Comparison of ENCODE assay signal across 2 cellular contexts in the genomic region with DNA sequence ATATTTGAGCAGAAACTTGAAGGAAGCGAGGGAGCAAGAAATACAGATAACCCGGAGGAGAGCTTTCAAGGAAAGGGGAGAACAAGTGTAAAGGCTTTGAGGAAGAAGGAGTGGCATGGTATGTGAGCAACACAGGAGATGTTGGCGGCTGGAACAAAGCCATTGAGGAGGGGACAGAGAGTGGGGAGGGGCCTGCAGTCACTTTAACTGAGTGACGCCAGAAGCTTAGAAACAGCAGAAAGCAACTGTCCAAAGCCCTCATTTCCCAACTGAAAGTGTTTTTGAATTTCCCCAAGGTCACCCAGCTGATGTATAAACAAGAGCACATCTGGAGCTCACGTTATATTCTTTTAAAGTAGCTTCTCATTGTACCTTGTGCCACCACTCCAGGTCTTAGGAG.
TF ChIP-seq lines count a peak whose summit lies in the region.

No MANE protein-coding gene starts in this region.

TF ChIP-seq in GM23338, 12 proteins besides CTCF, POLR2A, EP300 and RAD21 (continued from another document):
- TF ChIP-seq, protein P1, sequence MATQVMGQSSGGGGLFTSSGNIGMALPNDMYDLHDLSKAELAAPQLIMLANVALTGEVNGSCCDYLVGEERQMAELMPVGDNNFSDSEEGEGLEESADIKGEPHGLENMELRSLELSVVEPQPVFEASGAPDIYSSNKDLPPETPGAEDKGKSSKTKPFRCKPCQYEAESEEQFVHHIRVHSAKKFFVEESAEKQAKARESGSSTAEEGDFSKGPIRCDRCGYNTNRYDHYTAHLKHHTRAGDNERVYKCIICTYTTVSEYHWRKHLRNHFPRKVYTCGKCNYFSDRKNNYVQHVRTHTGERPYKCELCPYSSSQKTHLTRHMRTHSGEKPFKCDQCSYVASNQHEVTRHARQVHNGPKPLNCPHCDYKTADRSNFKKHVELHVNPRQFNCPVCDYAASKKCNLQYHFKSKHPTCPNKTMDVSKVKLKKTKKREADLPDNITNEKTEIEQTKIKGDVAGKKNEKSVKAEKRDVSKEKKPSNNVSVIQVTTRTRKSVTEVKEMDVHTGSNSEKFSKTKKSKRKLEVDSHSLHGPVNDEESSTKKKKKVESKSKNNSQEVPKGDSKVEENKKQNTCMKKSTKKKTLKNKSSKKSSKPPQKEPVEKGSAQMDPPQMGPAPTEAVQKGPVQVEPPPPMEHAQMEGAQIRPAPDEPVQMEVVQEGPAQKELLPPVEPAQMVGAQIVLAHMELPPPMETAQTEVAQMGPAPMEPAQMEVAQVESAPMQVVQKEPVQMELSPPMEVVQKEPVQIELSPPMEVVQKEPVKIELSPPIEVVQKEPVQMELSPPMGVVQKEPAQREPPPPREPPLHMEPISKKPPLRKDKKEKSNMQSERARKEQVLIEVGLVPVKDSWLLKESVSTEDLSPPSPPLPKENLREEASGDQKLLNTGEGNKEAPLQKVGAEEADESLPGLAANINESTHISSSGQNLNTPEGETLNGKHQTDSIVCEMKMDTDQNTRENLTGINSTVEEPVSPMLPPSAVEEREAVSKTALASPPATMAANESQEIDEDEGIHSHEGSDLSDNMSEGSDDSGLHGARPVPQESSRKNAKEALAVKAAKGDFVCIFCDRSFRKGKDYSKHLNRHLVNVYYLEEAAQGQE (IDR thresholded peaks at IDR 0.05; ENCODE audit: unreplicated experiment), result no peak
- TF ChIP-seq NANOG (IDR thresholded peaks at IDR 0.05; ENCODE audit: borderline replicate concordance), result no peak
- no peak for TF ChIP-seq ZNF331 (CRISPR knock-in tag; IDR thresholded peaks at IDR 0.05; ENCODE audit: low read depth)
- TF ChIP-seq, protein P2, sequence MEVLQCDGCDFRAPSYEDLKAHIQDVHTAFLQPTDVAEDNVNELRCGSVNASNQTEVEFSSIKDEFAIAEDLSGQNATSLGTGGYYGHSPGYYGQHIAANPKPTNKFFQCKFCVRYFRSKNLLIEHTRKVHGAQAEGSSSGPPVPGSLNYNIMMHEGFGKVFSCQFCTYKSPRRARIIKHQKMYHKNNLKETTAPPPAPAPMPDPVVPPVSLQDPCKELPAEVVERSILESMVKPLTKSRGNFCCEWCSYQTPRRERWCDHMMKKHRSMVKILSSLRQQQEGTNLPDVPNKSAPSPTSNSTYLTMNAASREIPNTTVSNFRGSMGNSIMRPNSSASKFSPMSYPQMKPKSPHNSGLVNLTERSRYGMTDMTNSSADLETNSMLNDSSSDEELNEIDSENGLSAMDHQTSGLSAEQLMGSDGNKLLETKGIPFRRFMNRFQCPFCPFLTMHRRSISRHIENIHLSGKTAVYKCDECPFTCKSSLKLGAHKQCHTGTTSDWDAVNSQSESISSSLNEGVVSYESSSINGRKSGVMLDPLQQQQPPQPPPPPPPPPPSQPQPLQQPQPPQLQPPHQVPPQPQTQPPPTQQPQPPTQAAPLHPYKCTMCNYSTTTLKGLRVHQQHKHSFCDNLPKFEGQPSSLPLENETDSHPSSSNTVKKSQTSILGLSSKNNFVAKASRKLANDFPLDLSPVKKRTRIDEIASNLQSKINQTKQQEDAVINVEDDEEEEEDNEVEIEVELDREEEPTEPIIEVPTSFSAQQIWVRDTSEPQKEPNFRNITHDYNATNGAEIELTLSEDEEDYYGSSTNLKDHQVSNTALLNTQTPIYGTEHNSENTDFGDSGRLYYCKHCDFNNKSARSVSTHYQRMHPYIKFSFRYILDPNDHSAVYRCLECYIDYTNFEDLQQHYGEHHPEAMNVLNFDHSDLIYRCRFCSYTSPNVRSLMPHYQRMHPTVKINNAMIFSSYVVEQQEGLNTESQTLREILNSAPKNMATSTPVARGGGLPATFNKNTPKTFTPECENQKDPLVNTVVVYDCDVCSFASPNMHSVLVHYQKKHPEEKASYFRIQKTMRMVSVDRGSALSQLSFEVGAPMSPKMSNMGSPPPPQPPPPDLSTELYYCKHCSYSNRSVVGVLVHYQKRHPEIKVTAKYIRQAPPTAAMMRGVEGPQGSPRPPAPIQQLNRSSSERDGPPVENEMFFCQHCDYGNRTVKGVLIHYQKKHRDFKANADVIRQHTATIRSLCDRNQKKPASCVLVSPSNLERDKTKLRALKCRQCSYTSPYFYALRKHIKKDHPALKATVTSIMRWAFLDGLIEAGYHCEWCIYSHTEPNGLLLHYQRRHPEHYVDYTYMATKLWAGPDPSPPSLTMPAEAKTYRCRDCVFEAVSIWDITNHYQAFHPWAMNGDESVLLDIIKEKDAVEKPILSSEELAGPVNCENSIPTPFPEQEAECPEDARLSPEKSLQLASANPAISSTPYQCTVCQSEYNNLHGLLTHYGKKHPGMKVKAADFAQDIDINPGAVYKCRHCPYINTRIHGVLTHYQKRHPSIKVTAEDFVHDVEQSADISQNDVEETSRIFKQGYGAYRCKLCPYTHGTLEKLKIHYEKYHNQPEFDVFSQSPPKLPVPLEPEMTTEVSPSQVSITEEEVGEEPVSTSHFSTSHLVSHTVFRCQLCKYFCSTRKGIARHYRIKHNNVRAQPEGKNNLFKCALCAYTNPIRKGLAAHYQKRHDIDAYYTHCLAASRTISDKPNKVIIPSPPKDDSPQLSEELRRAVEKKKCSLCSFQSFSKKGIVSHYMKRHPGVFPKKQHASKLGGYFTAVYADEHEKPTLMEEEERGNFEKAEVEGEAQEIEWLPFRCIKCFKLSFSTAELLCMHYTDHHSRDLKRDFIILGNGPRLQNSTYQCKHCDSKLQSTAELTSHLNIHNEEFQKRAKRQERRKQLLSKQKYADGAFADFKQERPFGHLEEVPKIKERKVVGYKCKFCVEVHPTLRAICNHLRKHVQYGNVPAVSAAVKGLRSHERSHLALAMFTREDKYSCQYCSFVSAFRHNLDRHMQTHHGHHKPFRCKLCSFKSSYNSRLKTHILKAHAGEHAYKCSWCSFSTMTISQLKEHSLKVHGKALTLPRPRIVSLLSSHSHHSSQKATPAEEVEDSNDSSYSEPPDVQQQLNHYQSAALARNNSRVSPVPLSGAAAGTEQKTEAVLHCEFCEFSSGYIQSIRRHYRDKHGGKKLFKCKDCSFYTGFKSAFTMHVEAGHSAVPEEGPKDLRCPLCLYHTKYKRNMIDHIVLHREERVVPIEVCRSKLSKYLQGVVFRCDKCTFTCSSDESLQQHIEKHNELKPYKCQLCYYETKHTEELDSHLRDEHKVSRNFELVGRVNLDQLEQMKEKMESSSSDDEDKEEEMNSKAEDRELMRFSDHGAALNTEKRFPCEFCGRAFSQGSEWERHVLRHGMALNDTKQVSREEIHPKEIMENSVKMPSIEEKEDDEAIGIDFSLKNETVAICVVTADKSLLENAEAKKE (CRISPR knock-in tag; IDR thresholded peaks at IDR 0.05), result no peak
- TF ChIP-seq ZNF114 (CRISPR knock-in tag; IDR thresholded peaks at IDR 0.05), result no peak
- no peak for TF ChIP-seq EZH2phosphoT487 (IDR thresholded peaks at IDR 0.05; ENCODE audit: unreplicated experiment)
- no peak for TF ChIP-seq CREB1 (CRISPR knock-in tag; IDR thresholded peaks at IDR 0.05; ENCODE audit: low read depth)

TF ChIP-seq in WTC11, 78 proteins besides CTCF, POLR2A, EP300 and RAD21:
- TF ChIP-seq, protein P3, sequence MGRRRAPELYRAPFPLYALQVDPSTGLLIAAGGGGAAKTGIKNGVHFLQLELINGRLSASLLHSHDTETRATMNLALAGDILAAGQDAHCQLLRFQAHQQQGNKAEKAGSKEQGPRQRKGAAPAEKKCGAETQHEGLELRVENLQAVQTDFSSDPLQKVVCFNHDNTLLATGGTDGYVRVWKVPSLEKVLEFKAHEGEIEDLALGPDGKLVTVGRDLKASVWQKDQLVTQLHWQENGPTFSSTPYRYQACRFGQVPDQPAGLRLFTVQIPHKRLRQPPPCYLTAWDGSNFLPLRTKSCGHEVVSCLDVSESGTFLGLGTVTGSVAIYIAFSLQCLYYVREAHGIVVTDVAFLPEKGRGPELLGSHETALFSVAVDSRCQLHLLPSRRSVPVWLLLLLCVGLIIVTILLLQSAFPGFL (CRISPR knock-in tag; IDR thresholded peaks at IDR 0.05; ENCODE audit: borderline replicate concordance), result no peak
- TF ChIP-seq, protein P4, sequence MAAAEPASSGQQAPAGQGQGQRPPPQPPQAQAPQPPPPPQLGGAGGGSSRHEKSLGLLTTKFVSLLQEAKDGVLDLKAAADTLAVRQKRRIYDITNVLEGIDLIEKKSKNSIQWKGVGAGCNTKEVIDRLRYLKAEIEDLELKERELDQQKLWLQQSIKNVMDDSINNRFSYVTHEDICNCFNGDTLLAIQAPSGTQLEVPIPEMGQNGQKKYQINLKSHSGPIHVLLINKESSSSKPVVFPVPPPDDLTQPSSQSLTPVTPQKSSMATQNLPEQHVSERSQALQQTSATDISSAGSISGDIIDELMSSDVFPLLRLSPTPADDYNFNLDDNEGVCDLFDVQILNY (CRISPR knock-in tag; IDR thresholded peaks at IDR 0.05), result no peak
- TF ChIP-seq, protein P5, sequence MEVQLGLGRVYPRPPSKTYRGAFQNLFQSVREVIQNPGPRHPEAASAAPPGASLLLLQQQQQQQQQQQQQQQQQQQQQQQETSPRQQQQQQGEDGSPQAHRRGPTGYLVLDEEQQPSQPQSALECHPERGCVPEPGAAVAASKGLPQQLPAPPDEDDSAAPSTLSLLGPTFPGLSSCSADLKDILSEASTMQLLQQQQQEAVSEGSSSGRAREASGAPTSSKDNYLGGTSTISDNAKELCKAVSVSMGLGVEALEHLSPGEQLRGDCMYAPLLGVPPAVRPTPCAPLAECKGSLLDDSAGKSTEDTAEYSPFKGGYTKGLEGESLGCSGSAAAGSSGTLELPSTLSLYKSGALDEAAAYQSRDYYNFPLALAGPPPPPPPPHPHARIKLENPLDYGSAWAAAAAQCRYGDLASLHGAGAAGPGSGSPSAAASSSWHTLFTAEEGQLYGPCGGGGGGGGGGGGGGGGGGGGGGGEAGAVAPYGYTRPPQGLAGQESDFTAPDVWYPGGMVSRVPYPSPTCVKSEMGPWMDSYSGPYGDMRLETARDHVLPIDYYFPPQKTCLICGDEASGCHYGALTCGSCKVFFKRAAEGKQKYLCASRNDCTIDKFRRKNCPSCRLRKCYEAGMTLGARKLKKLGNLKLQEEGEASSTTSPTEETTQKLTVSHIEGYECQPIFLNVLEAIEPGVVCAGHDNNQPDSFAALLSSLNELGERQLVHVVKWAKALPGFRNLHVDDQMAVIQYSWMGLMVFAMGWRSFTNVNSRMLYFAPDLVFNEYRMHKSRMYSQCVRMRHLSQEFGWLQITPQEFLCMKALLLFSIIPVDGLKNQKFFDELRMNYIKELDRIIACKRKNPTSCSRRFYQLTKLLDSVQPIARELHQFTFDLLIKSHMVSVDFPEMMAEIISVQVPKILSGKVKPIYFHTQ (CRISPR knock-in tag; IDR thresholded peaks at IDR 0.05), result no peak
TF ChIP-seq in WTC11: peak in this region for 0.
